In genomic region chr9:12643686-12644085, GRCh38 we compare ENCODE assay signal across 24 cellular contexts. TPM values are rescaled to one million over a fixed set of nuclear protein-coding genes. Genes with fewer than 3 reads are reported as not detected.
"Had no signal": no experiment of that assay in that cellular context is flagged by ENCODE, and none has a peak within 500 bp of the region (broad histone marks: within the 10 kb centered on the region; RNA-seq: fewer than 3 reads in every experiment).

No MANE protein-coding gene starts in this region.

- DNase-seq: cerebellar nuclear complex; colonic mucosa; effector CD4-positive, alpha-beta T cell; endodermal cell; erythroblast; foreskin melanocyte; heart left ventricle; hippocampal formation; kidney glomerular epithelial cell; mammary epithelial cell; mucosa of descending colon; naive thymus-derived CD8-positive, alpha-beta T cell; psoas muscle; retina; right lobe of liver; spleen; stimulated activated CD4-positive, alpha-beta T cell treated with anti-CD3 and anti-CD28 coated beads, Interleukin-2, amount 100 ng/mL, for 24 hours; stimulated activated naive CD8-positive, alpha-beta T cell treated with anti-CD3 and anti-CD28 coated beads, Interleukin-15, Interleukin-2, amounts not matched to agents 100 U/mL and 50 U/mL, for 24 hours; thyroid gland; upper lobe of left lung; uterus had no signal

- H3K27me3 ChIP-seq: colonic mucosa, neutrophil, right lobe of liver, spleen, suprapubic skin, thyroid gland, upper lobe of left lung, uterus had no signal

- H3K4me3 ChIP-seq: colonic mucosa, heart left ventricle, mucosa of descending colon, psoas muscle, right lobe of liver, spleen, suprapubic skin, thyroid gland, upper lobe of left lung, uterus had no signal

- H3K36me3 ChIP-seq: colonic mucosa, heart left ventricle, neutrophil, right lobe of liver, spleen, suprapubic skin, thyroid gland, upper lobe of left lung, uterus had no signal

- H3K27ac ChIP-seq: colonic mucosa, heart left ventricle, neutrophil, psoas muscle, right lobe of liver, spleen, suprapubic skin, thyroid gland, upper lobe of left lung, uterus had no signal

- H3K9me3 ChIP-seq: colonic mucosa, heart left ventricle, mucosa of descending colon, neutrophil, psoas muscle, right lobe of liver, spleen, suprapubic skin, thyroid gland, upper lobe of left lung, uterus had no signal

- H3K4me1 ChIP-seq: colonic mucosa, heart left ventricle, psoas muscle, right lobe of liver, spleen, suprapubic skin, thyroid gland, upper lobe of left lung, uterus had no signal

RNA-seq across cellular contexts. Expression of gene TYRP1, which starts 49.5 kb away (rescaled TPM):
- polyA plus RNA-seq: mammary epithelial cell; naive thymus-derived CD8-positive, alpha-beta T cell; neural cell; spleen had no signal
